ENCODE assay signal across 24 cellular contexts in the genomic region with DNA sequence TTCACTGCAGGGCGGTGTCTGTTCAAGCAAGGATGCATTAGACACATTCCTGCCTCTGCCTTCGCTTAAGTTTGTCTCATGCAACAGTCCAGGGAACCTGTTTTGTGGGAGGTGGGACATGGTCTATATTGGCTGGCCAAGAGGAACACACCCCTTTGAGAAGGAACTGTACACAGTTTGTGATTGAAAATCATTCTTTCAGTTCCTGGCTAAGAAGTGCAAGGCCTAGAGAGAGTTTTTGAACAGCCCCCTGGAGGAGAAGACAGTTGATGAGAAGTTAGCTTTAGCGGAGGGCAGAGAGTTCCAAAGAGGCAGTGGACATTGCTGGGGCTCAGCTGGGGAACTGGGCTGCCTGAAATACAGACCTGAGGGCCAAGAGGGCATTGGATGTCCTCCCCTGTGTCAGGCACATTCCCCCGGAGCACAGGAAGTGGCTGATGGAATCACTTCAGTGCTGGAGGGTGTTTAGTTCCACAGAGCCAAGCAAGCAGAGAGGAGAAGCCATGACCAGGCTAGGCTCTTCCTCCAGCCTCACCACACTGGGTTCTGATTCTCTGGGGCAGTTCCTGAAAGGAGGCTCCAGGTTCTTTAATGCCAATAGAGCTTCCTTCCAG.
DNase-seq lines count a peak whose midpoint lies in the region; ATAC-seq and TF ChIP-seq lines count a peak whose summit lies in the region.
"Had no signal": no experiment of that assay in that cellular context is flagged by ENCODE, and none has a peak within 500 bp of the region (broad histone marks: within the 10 kb centered on the region; RNA-seq: fewer than 3 reads in every experiment).

No MANE protein-coding gene starts in this region.

- H3K27ac Mint-ChIP-seq in MCF 10A (ENCODE audit: low read depth, unreplicated experiment) (peak overlapping the region; percentile 53), type B pancreatic cell (no peak overlapping the region)
- H3K27ac Mint-ChIP-seq: activated CD4-positive, alpha-beta memory T cell treated with anti-CD3 and anti-CD28 coated beads for 36 hours; neural progenitor cell; WTC11 had no signal

- H2AFZ ChIP-seq in mammary epithelial cell (ENCODE audit: low read depth, low read length), result no peak overlapping the region
- no peak overlapping the region for H2AFZ ChIP-seq in hepatocyte
- H2AFZ ChIP-seq: GM23248, neural progenitor cell had no signal

- no peak overlapping the region for H3K27ac ChIP-seq in mammary epithelial cell (ENCODE audit: insufficient read depth, low read depth, low read length)
- peak overlapping the region; percentile 59 for H3K27ac ChIP-seq in hepatocyte
- peak overlapping the region in 5 of 8 donors; percentile 9 to 85 (median 29) for H3K27ac ChIP-seq in spleen
- H3K27ac ChIP-seq in upper lobe of right lung, result no peak overlapping the region
- H3K27ac ChIP-seq: GM23248, neural progenitor cell, prostate gland had no signal

- in situ Hi-C loops in mammary epithelial cell (cut with MboI; ENCODE audit: low sequenced_read_pairs in 2 of 2), result no loop called here

- H4K20me1 ChIP-seq in mammary epithelial cell (ENCODE audit: insufficient read depth, low read length) (no peaks in the 10 kb centered on the region), hepatocyte (ENCODE audit: insufficient read depth, poor library complexity, severe bottlenecking) (no peaks in the 10 kb centered on the region)

- H3K27me3 Mint-ChIP-seq in MCF 10A (ENCODE audit: insufficient read depth, unreplicated experiment), result no peaks in the 10 kb centered on the region
- H3K27me3 Mint-ChIP-seq in type B pancreatic cell, result no peaks in the 10 kb centered on the region
- H3K27me3 Mint-ChIP-seq: activated CD4-positive, alpha-beta memory T cell treated with anti-CD3 and anti-CD28 coated beads for 36 hours; activated T-cell treated with anti-CD3 and anti-CD28 coated beads, Interleukin-2, amount 50 U/mL, for 24 hours had no signal

- BruUV-seq in MCF 10A (replicated peaks; lab: Mats Ljungman, UMichigan) (no TSS peak), mammary epithelial cell (replicated peaks; lab: Mats Ljungman, UMichigan) (no TSS peak)

- H3K9me3 Mint-ChIP-seq in MCF 10A (ENCODE audit: unreplicated experiment) (no peaks in the 10 kb centered on the region), type B pancreatic cell (no peaks in the 10 kb centered on the region)
- H3K9me3 Mint-ChIP-seq: activated CD4-positive, alpha-beta memory T cell treated with anti-CD3 and anti-CD28 coated beads for 36 hours; activated T-cell treated with anti-CD3 and anti-CD28 coated beads, Interleukin-2, amount 50 U/mL, for 24 hours; mesothelial cell of epicardium; neural progenitor cell; WTC11 had no signal

- no peak overlapping the region for H3K4me3 ChIP-seq in mammary epithelial cell (replicated peaks in 1 of 3; ENCODE audit: insufficient read depth in 1 of 3, low read depth in 2 of 3, low read length in 3 of 3)
- no peak overlapping the region for H3K4me3 ChIP-seq in hepatocyte
- no peak overlapping the region for H3K4me3 ChIP-seq in spleen
- H3K4me3 ChIP-seq in upper lobe of right lung, result no peak overlapping the region
- H3K4me3 ChIP-seq: GM23248, neural progenitor cell, prostate gland, smooth muscle cell had no signal

- H3K9me3 ChIP-seq in mammary epithelial cell (replicated peaks; ENCODE audit: insufficient read depth, low read length) (no peaks in the 10 kb centered on the region), hepatocyte (ENCODE audit: low read depth) (no peaks in the 10 kb centered on the region), spleen (no peaks in the 10 kb centered on the region), upper lobe of right lung (no peaks in the 10 kb centered on the region)
- H3K9me3 ChIP-seq: prostate gland had no signal

- CTCF ChIA-PET in MCF 10A (lab: Yijun Ruan, JAX) (interaction anchor here (0.6 to 1.1 kb wide), 4 partner anchors 11 to 152 kb away, joined by 3 read pairs; no protein-coding TSS in a partner anchor), mammary epithelial cell (lab: Charles Lee; ENCODE audit: low non-redundant PET) (no interaction called here)

- dilution Hi-C loops in mammary epithelial cell (cut with HindIII; ENCODE audit: low sequenced_read_pairs), result no loop called here

- TF ChIP-seq POLR2A in spleen (IDR thresholded peaks at IDR 0.05), result no peak

- H3K27me3 ChIP-seq in mammary epithelial cell (ENCODE audit: insufficient read depth, low read length) (no peaks in the 10 kb centered on the region), hepatocyte (no peaks in the 10 kb centered on the region), spleen (replicated peaks in 1 of 7) (no peaks in the 10 kb centered on the region), upper lobe of right lung (no peaks in the 10 kb centered on the region)
- H3K27me3 ChIP-seq: neural progenitor cell had no signal

- WGBS in mammary epithelial cell (ENCODE audit: low coverage, missing lambda C conversion rate), result 90% methylated on average over 4 of the region's 4 CpGs
- WGBS in hepatocyte (ENCODE audit: low lambda C conversion rate, missing lambda C conversion rate), result 72% methylated on average over 4 of the region's 4 CpGs
- 81 to 89% (median 83%) methylated on average over 4 of the region's 4 CpGs for WGBS in spleen, 5 donors

- ATAC-seq in HG03108 (IDR thresholded peaks at IDR 0.05; ENCODE audit: unreplicated experiment), result peak; percentile 65
- no peak for ATAC-seq in upper lobe of right lung
- ATAC-seq: WTC11 had no signal

- no peak for TF ChIP-seq CTCF in MCF 10A (IDR thresholded peaks at IDR 0.05; ENCODE audit: unreplicated experiment)
- no peak for TF ChIP-seq CTCF in mammary epithelial cell (conservative IDR thresholded peaks at IDR 0.05 in 1 of 2, IDR thresholded peaks at IDR 0.05 in 1 of 2; ENCODE audit: extremely low read depth in 1 of 2, insufficient read depth in 1 of 2, low read depth in 1 of 2, low read length in 2 of 2)
- TF ChIP-seq CTCF in hepatocyte (IDR thresholded peaks at IDR 0.05; ENCODE audit: poor library complexity), result no peak
- TF ChIP-seq CTCF in spleen (IDR thresholded peaks at IDR 0.05 in 8 of 11, conservative IDR thresholded peaks at IDR 0.05 in 3 of 11), result no peak
- TF ChIP-seq CTCF in upper lobe of right lung (IDR thresholded peaks at IDR 0.05), result no peak
- TF ChIP-seq CTCF in type B pancreatic cell (conservative IDR thresholded peaks at IDR 0.05), result no peak

- H3K4me1 Mint-ChIP-seq in MCF 10A (ENCODE audit: insufficient read depth, unreplicated experiment) (peaks cover 9% of the 10 kb centered on the region), type B pancreatic cell (ENCODE audit: unreplicated experiment) (peaks cover 8% of the 10 kb centered on the region)
- H3K4me1 Mint-ChIP-seq: mesothelial cell of epicardium had no signal

- no peaks in the 10 kb centered on the region for H3K9me2 ChIP-seq in hepatocyte (replicated peaks; ENCODE audit: insufficient read depth)

- no peaks in the 10 kb centered on the region for H3K36me3 ChIP-seq in mammary epithelial cell (ENCODE audit: insufficient read depth, low read length)
- H3K36me3 ChIP-seq in hepatocyte (replicated peaks; ENCODE audit: insufficient read depth, low read depth), result no peaks in the 10 kb centered on the region
- H3K36me3 ChIP-seq in spleen, result peaks cover 0 to 85% (median 21%) of the 10 kb centered on the region in 6 donors
- peaks cover 11% of the 10 kb centered on the region for H3K36me3 ChIP-seq in upper lobe of right lung
- H3K36me3 ChIP-seq: neural progenitor cell, prostate gland had no signal

- DNase-seq in MCF 10A (ENCODE audit: unreplicated experiment) (no peak), mammary epithelial cell (no peak), hepatocyte (ENCODE audit: low spot score) (no peak), spleen (peak; percentile 53), COR-L47 (lab: John Stamatoyannopoulos, UW) (no peak), upper lobe of right lung (no peak), type B pancreatic cell (ENCODE audit: extremely low spot score, unreplicated experiment) (no peak)
- DNase-seq: activated CD4-positive, alpha-beta memory T cell treated with anti-CD3 and anti-CD28 coated beads for 36 hours; activated naive CD4-positive, alpha-beta T cell treated with Interleukin-2 at 50 U/mL for 16 hours; activated T-cell treated with anti-CD3 and anti-CD28 coated beads, Interleukin-2, amount 50 U/mL, for 24 hours; C1 segment of cervical spinal cord; cerebellar nuclear complex; DMS53; effector CD8-positive, alpha-beta T cell; GM23248; KG1; NCI-H187 treated with DMSO at 0.1 percent for 48 hours; stimulated activated CD4-positive, alpha-beta T cell treated with anti-CD3 and anti-CD28 coated beads, Interleukin-4, amount 100 ng/mL, for 4 hours had no signal

- H3K4me1 ChIP-seq in mammary epithelial cell (ENCODE audit: insufficient read depth, low read length) (peaks cover 3% of the 10 kb centered on the region), hepatocyte (ENCODE audit: insufficient read depth) (peaks cover 24% of the 10 kb centered on the region), spleen (peaks cover 16 to 100% (median 53%) of the 10 kb centered on the region in 6 donors), upper lobe of right lung (peaks cover 26% of the 10 kb centered on the region)
- H3K4me1 ChIP-seq: prostate gland had no signal

- H3K36me3 Mint-ChIP-seq in MCF 10A (ENCODE audit: insufficient read depth, unreplicated experiment) (no peaks in the 10 kb centered on the region), type B pancreatic cell (no peaks in the 10 kb centered on the region)
- H3K36me3 Mint-ChIP-seq: mesothelial cell of epicardium, WTC11 had no signal

- H3K4me2 ChIP-seq in mammary epithelial cell (ENCODE audit: insufficient read depth, low read depth, low read length), result no peak overlapping the region
- no peak overlapping the region for H3K4me2 ChIP-seq in hepatocyte
- H3K4me2 ChIP-seq: neural progenitor cell, smooth muscle cell had no signal

- POLR2A ChIA-PET in MCF 10A (lab: Yijun Ruan, JAX), result no interaction called here

- H3K4me3 Mint-ChIP-seq in MCF 10A (ENCODE audit: unreplicated experiment) (no peak overlapping the region), type B pancreatic cell (no peak overlapping the region)
- H3K4me3 Mint-ChIP-seq: activated CD4-positive, alpha-beta memory T cell treated with anti-CD3 and anti-CD28 coated beads for 36 hours; activated T-cell treated with anti-CD3 and anti-CD28 coated beads, Interleukin-2, amount 50 U/mL, for 24 hours; mesothelial cell of epicardium; neural progenitor cell; WTC11 had no signal

- intact Hi-C loops in MCF 10A (cut with micrococcal nuclease) (no loop called here), mammary epithelial cell (cut with micrococcal nuclease) (no loop called here), spleen (cut with DNase I; ENCODE audit: low total_unique reads) (no loop called here), upper lobe of right lung (cut with DNase I) (no loop called here)

- H3K79me2 ChIP-seq in mammary epithelial cell (ENCODE audit: insufficient read depth, low read length) (no peaks in the 10 kb centered on the region), hepatocyte (no peaks in the 10 kb centered on the region)

- H3K9ac ChIP-seq in mammary epithelial cell (ENCODE audit: insufficient read depth, low read length), result no peak overlapping the region
- H3K9ac ChIP-seq: GM23248, neural progenitor cell had no signal

Comparison
In these comparisons a context has a peak if more than half of its experiments do, and no peak if none do; other contexts are left out.
1. H3K27ac ChIP-seq: peak in hepatocyte (single experiment) and spleen (5 of 8); none in mammary epithelial cell (single experiment) and upper lobe of right lung (single experiment).